27 cellular contexts compared by ENCODE assay signal in genomic region chr7:143426479-143427142, GRCh38. TPM values are rescaled to one million over a fixed set of nuclear protein-coding genes. Genes with fewer than 3 reads are reported as not detected.
DNase-seq lines count a peak whose midpoint lies in the region; ATAC-seq and TF ChIP-seq lines count a peak whose summit lies in the region.
"Had no signal": no experiment of that assay in that cellular context is flagged by ENCODE, and none has a peak within 500 bp of the region (broad histone marks: within the 10 kb centered on the region; RNA-seq: fewer than 3 reads in every experiment).

No MANE protein-coding gene starts in this region.

- peaks cover 2% of the 10 kb centered on the region for H3K36me3 Mint-ChIP-seq in activated CD8-positive, alpha-beta memory T cell treated with anti-CD3 and anti-CD28 coated beads, Interleukin-2, amount 10 ng/mL, durations not matched to agents 7 days and 5 days
- peaks cover 1% of the 10 kb centered on the region for H3K36me3 Mint-ChIP-seq in IgD-negative memory B cell
- H3K36me3 Mint-ChIP-seq in activated T-helper 17 cell treated with anti-CD3 and anti-CD28 coated beads, Interleukin-2, amount 50 U/mL, for 72 hours (ENCODE audit: low read depth), result no peaks in the 10 kb centered on the region
- H3K36me3 Mint-ChIP-seq in stimulated activated effector memory CD8-positive, alpha-beta T cell treated with anti-CD3 and anti-CD28 coated beads, Interleukin-12 subunit alpha, Interleukin-12 subunit beta, amount 100 ng/mL, for 72 hours, result no peaks in the 10 kb centered on the region

- DNase-seq in activated CD8-positive, alpha-beta memory T cell treated with anti-CD3 and anti-CD28 coated beads, Interleukin-2, amount 10 ng/mL, durations not matched to agents 7 days and 5 days, result no peak
- DNase-seq in activated CD8-positive, alpha-beta memory T cell treated with anti-CD3 and anti-CD28 coated beads, Interleukin-2, amount 50 U/mL, for 4 hours, result no peak
- no peak for DNase-seq in stimulated activated effector memory CD8-positive, alpha-beta T cell treated with anti-CD3 and anti-CD28 coated beads, Interleukin-12 subunit alpha, Interleukin-12 subunit beta, amount 100 ng/mL, for 72 hours (ENCODE audit: low spot score in 2 of 2)
- DNase-seq in mesenteric fat pad (ENCODE audit: low spot score), result no peak
- DNase-seq in omental fat pad (ENCODE audit: low spot score), result no peak
- no peak for DNase-seq in NCI-H748 (lab: John Stamatoyannopoulos, UW; ENCODE audit: unreplicated experiment)
- DNase-seq: activated CD4-positive, alpha-beta T cell treated with anti-CD3 and anti-CD28 coated beads, Interleukin-2, amount 50 U/mL, for 1 hour; activated naive CD4-positive, alpha-beta T cell; BE2C; cortex of kidney; DMS53; NCI-H146; NCI-H510A; NK-92 treated with Interleukin-12 subunit alpha and Interleukin-12 subunit beta, amount 100 ng/mL, for 24 hours; SHP77; sigmoid colon had no signal

- H3K27ac Mint-ChIP-seq in activated CD8-positive, alpha-beta memory T cell treated with anti-CD3 and anti-CD28 coated beads, Interleukin-2, amount 10 ng/mL, durations not matched to agents 7 days and 5 days, result peak overlapping the region; percentile 48
- peak overlapping the region in 2 of 3 donors; percentile 70 to 81 for H3K27ac Mint-ChIP-seq in IgD-negative memory B cell
- H3K27ac Mint-ChIP-seq in activated T-helper 17 cell treated with anti-CD3 and anti-CD28 coated beads, Interleukin-2, amount 50 U/mL, for 72 hours, result peak overlapping the region; percentile 70
- peak overlapping the region; percentile 75 for H3K27ac Mint-ChIP-seq in stimulated activated effector memory CD8-positive, alpha-beta T cell treated with anti-CD3 and anti-CD28 coated beads, Interleukin-12 subunit alpha, Interleukin-12 subunit beta, amount 100 ng/mL, for 72 hours
- H3K27ac Mint-ChIP-seq: GM23338 had no signal

- no peak overlapping the region for H3K4me3 Mint-ChIP-seq in activated CD8-positive, alpha-beta memory T cell treated with anti-CD3 and anti-CD28 coated beads, Interleukin-2, amount 10 ng/mL, durations not matched to agents 7 days and 5 days
- peak overlapping the region in 1 of 4 donors; percentile 52 for H3K4me3 Mint-ChIP-seq in IgD-negative memory B cell
- H3K4me3 Mint-ChIP-seq in activated T-helper 17 cell treated with anti-CD3 and anti-CD28 coated beads, Interleukin-2, amount 50 U/mL, for 72 hours, result peak overlapping the region; percentile 24
- no peak overlapping the region for H3K4me3 Mint-ChIP-seq in stimulated activated effector memory CD8-positive, alpha-beta T cell treated with anti-CD3 and anti-CD28 coated beads, Interleukin-12 subunit alpha, Interleukin-12 subunit beta, amount 100 ng/mL, for 72 hours
- H3K4me3 Mint-ChIP-seq: GM23338 had no signal

- peaks cover 9% of the 10 kb centered on the region for H3K4me1 Mint-ChIP-seq in activated CD8-positive, alpha-beta memory T cell treated with anti-CD3 and anti-CD28 coated beads, Interleukin-2, amount 10 ng/mL, durations not matched to agents 7 days and 5 days
- peaks cover 5% of the 10 kb centered on the region in 3 donors for H3K4me1 Mint-ChIP-seq in IgD-negative memory B cell
- peaks cover 6% of the 10 kb centered on the region for H3K4me1 Mint-ChIP-seq in activated T-helper 17 cell treated with anti-CD3 and anti-CD28 coated beads, Interleukin-2, amount 50 U/mL, for 72 hours
- H3K4me1 Mint-ChIP-seq in stimulated activated effector memory CD8-positive, alpha-beta T cell treated with anti-CD3 and anti-CD28 coated beads, Interleukin-12 subunit alpha, Interleukin-12 subunit beta, amount 100 ng/mL, for 72 hours, result no peaks in the 10 kb centered on the region
- H3K4me1 Mint-ChIP-seq: GM23338 had no signal

- CTCF ChIA-PET in activated CD8-positive, alpha-beta memory T cell treated with anti-CD3 and anti-CD28 coated beads, Interleukin-2, amount 10 ng/mL, durations not matched to agents 7 days and 5 days (lab: Charles Lee), result interaction anchor here (1.2 kb wide), 2 partner anchors 9 to 82 kb away, joined by 4 to 8 read pairs; no protein-coding TSS in a partner anchor

- no peaks in the 10 kb centered on the region for H3K9me3 Mint-ChIP-seq in activated CD8-positive, alpha-beta memory T cell treated with anti-CD3 and anti-CD28 coated beads, Interleukin-2, amount 10 ng/mL, durations not matched to agents 7 days and 5 days (ENCODE audit: low read depth)
- H3K9me3 Mint-ChIP-seq in IgD-negative memory B cell, result peaks cover 0 to under 1% (median 0%) of the 10 kb centered on the region in 3 donors
- no peaks in the 10 kb centered on the region for H3K9me3 Mint-ChIP-seq in activated T-helper 17 cell treated with anti-CD3 and anti-CD28 coated beads, Interleukin-2, amount 50 U/mL, for 72 hours
- H3K9me3 Mint-ChIP-seq in stimulated activated effector memory CD8-positive, alpha-beta T cell treated with anti-CD3 and anti-CD28 coated beads, Interleukin-12 subunit alpha, Interleukin-12 subunit beta, amount 100 ng/mL, for 72 hours, result no peaks in the 10 kb centered on the region

- peak; percentile 45 for ATAC-seq in activated CD8-positive, alpha-beta memory T cell treated with anti-CD3 and anti-CD28 coated beads, Interleukin-2, amount 10 ng/mL, durations not matched to agents 7 days and 5 days
- peak; percentile 38 for ATAC-seq in activated T-helper 17 cell treated with anti-CD3 and anti-CD28 coated beads, Interleukin-2, amount 50 U/mL, for 72 hours (replicated peaks)
- ATAC-seq in stimulated activated effector memory CD8-positive, alpha-beta T cell treated with anti-CD3 and anti-CD28 coated beads, Interleukin-12 subunit alpha, Interleukin-12 subunit beta, amount 100 ng/mL, for 72 hours, result no peak
- ATAC-seq in omental fat pad (ENCODE audit: low FRiP score), result no peak
- ATAC-seq: A549, GM23338 had no signal

- peaks cover 7% of the 10 kb centered on the region for H3K27me3 Mint-ChIP-seq in activated CD8-positive, alpha-beta memory T cell treated with anti-CD3 and anti-CD28 coated beads, Interleukin-2, amount 10 ng/mL, durations not matched to agents 7 days and 5 days
- no peaks in the 10 kb centered on the region for H3K27me3 Mint-ChIP-seq in IgD-negative memory B cell
- H3K27me3 Mint-ChIP-seq in activated T-helper 17 cell treated with anti-CD3 and anti-CD28 coated beads, Interleukin-2, amount 50 U/mL, for 72 hours, result no peaks in the 10 kb centered on the region

- no peak for TF ChIP-seq CTCF in omental fat pad (IDR thresholded peaks at IDR 0.05)

RNA-seq across cellular contexts. Expression of gene TAS2R60, which starts 16.6 kb away (rescaled TPM):
- not detected for total RNA-seq in activated CD8-positive, alpha-beta memory T cell treated with anti-CD3 and anti-CD28 coated beads, Interleukin-2, amount 10 ng/mL, durations not matched to agents 7 days and 5 days
- not detected for polyA plus RNA-seq in IgD-negative memory B cell
- total RNA-seq in activated T-helper 17 cell treated with anti-CD3 and anti-CD28 coated beads, Interleukin-2, amount 50 U/mL, for 72 hours, result not detected
- 0.35 TPM for total RNA-seq in mesenteric fat pad
- not detected for total RNA-seq in omental fat pad
- total RNA-seq: ascending aorta, cardiac septum, HT1080, lower leg skin, sigmoid colon had no signal
- polyA plus RNA-seq: A549, neural cell, sigmoid colon had no signal

RNA-seq across cellular contexts. Expression of gene EPHA1, which starts 18.0 kb away (rescaled TPM):
- total RNA-seq in activated CD8-positive, alpha-beta memory T cell treated with anti-CD3 and anti-CD28 coated beads, Interleukin-2, amount 10 ng/mL, durations not matched to agents 7 days and 5 days, result 1 to 10 TPM in 1 of 2 experiments, under 1 TPM in 1; 0.47 to 1.6 TPM
- 0.80 TPM for polyA plus RNA-seq in IgD-negative memory B cell
- total RNA-seq in activated T-helper 17 cell treated with anti-CD3 and anti-CD28 coated beads, Interleukin-2, amount 50 U/mL, for 72 hours, result 1 to 10 TPM in 1 of 2 donors, under 1 TPM in 1; 0.65 to 1.8 TPM
- total RNA-seq in mesenteric fat pad, result 0.22 TPM
- total RNA-seq in omental fat pad, result under 1 TPM in 2 of 4 donors, not detected in 2; 0.13 to 0.46 TPM
- total RNA-seq: ascending aorta, cardiac septum had no signal
- polyA plus RNA-seq: A549, neural cell had no signal

RNA-seq across cellular contexts. Expression of gene ZYX, which starts 45.5 kb away (rescaled TPM):
- 100 to 1,000 TPM; 173 to 212 TPM for total RNA-seq in activated CD8-positive, alpha-beta memory T cell treated with anti-CD3 and anti-CD28 coated beads, Interleukin-2, amount 10 ng/mL, durations not matched to agents 7 days and 5 days
- polyA plus RNA-seq in IgD-negative memory B cell, result 51.3 TPM
- 100 to 1,000 TPM; 116 to 146 TPM for total RNA-seq in activated T-helper 17 cell treated with anti-CD3 and anti-CD28 coated beads, Interleukin-2, amount 50 U/mL, for 72 hours
- 271 TPM for total RNA-seq in mesenteric fat pad
- total RNA-seq in omental fat pad, result 100 to 1,000 TPM in 1 of 4 donors, 10 to 100 TPM in 3; 48.2 to 138 (median 62.8) TPM

RNA-seq across cellular contexts. Expression of gene TAS2R41, which starts 51.1 kb away (rescaled TPM):
- not detected for total RNA-seq in activated CD8-positive, alpha-beta memory T cell treated with anti-CD3 and anti-CD28 coated beads, Interleukin-2, amount 10 ng/mL, durations not matched to agents 7 days and 5 days
- not detected for polyA plus RNA-seq in IgD-negative memory B cell
- not detected for total RNA-seq in activated T-helper 17 cell treated with anti-CD3 and anti-CD28 coated beads, Interleukin-2, amount 50 U/mL, for 72 hours
- total RNA-seq in mesenteric fat pad (not detected), omental fat pad (not detected)
- total RNA-seq: ascending aorta, cardiac septum, HT1080, subcutaneous adipose tissue, ureter had no signal
- polyA plus RNA-seq: A549, GM23338, neural cell, sigmoid colon had no signal

Comparison
In these comparisons a context has a peak if more than half of its experiments do, and no peak if none do; other contexts are left out.
1. ATAC-seq: peak in activated CD8-positive, alpha-beta memory T cell treated with anti-CD3 and anti-CD28 coated beads, Interleukin-2, amount 10 ng/mL, durations not matched to agents 7 days and 5 days (single experiment) and activated T-helper 17 cell treated with anti-CD3 and anti-CD28 coated beads, Interleukin-2, amount 50 U/mL, for 72 hours (single experiment); none in stimulated activated effector memory CD8-positive, alpha-beta T cell treated with anti-CD3 and anti-CD28 coated beads, Interleukin-12 subunit alpha, Interleukin-12 subunit beta, amount 100 ng/mL, for 72 hours (single experiment) and omental fat pad (single experiment).
2. Peak in every context shown above with its lines, with median percentiles within 50 percentile points of each other: H3K27ac Mint-ChIP-seq.